Comparison of ENCODE assay signal across 8 cellular contexts in the genomic region with DNA sequence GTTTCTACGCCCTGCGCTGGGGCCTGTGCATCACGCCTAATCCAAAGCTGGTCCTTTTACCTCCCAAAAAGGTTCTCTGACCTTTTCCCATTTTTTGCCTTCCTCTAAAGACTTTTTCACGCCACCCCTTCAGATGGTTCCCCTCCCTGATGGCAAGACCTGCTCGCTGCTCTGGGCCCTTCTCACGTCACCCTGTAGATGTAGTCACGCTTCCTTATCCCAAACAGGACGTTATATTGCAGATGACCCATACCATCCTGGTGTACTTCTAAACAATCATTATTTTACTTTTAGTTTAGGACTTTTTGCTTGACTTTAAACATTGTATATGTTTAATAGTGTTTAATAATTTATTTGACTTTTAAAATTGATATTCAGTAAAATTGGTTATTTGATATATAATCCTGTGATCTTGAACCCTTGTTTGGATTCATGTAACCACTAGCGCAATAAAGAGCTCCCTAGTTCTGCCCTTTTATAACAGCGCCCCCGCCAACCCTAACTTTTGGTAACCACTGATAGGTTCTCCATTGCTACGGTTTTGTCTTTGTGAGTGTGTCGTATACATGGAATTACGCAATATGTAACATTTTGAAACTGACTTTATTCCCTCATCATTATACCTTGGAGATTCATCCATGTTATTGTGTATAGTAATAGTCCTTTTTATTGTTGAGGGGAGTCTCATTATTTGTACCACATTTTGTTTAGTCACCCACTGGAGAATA. TPM values are rescaled to one million over a fixed set of nuclear protein-coding genes. Genes with fewer than 3 reads are reported as not detected.
DNase-seq lines count a peak whose midpoint lies in the region; ATAC-seq and TF ChIP-seq lines count a peak whose summit lies in the region.

No MANE protein-coding gene starts in this region.

- peak overlapping the region; percentile 71 for H3K27ac Mint-ChIP-seq in activated naive CD4-positive, alpha-beta T cell treated with anti-CD3 and anti-CD28 coated beads, Interleukin-2, amount 10 ng/mL, durations not matched to agents 7 days and 5 days
- peak overlapping the region; percentile 86 for H3K27ac Mint-ChIP-seq in WTC11

- H3K9me3 ChIP-seq in left ventricle myocardium inferior (replicated peaks) (no peaks in the 10 kb centered on the region), skeletal muscle tissue (ENCODE audit: control insufficient read depth in 3 of 3, low read length in 3 of 3) (no peaks in the 10 kb centered on the region)

- H3K9ac ChIP-seq in skeletal muscle tissue (ENCODE audit: low read depth in 1 of 3, low read length in 3 of 3), result peak overlapping the region; percentile 70 to 84 (median 79)

- peak overlapping the region; percentile 79 for H3K4me3 Mint-ChIP-seq in activated naive CD4-positive, alpha-beta T cell treated with anti-CD3 and anti-CD28 coated beads, Interleukin-2, amount 10 ng/mL, durations not matched to agents 7 days and 5 days
- H3K4me3 Mint-ChIP-seq in WTC11, result peak overlapping the region; percentile 78

- H3K27me3 ChIP-seq in left ventricle myocardium inferior (ENCODE audit: low read depth), result no peaks in the 10 kb centered on the region
- H3K27me3 ChIP-seq in skeletal muscle tissue (ENCODE audit: control insufficient read depth in 3 of 3, insufficient read depth in 3 of 3, low read length in 3 of 3), result no peaks in the 10 kb centered on the region

- no peaks in the 10 kb centered on the region for H3K9me3 Mint-ChIP-seq in activated naive CD4-positive, alpha-beta T cell treated with anti-CD3 and anti-CD28 coated beads, Interleukin-2, amount 10 ng/mL, durations not matched to agents 7 days and 5 days
- peaks cover 9% of the 10 kb centered on the region for H3K9me3 Mint-ChIP-seq in WTC11

- H3K4me1 Mint-ChIP-seq in activated naive CD4-positive, alpha-beta T cell treated with anti-CD3 and anti-CD28 coated beads, Interleukin-2, amount 10 ng/mL, durations not matched to agents 7 days and 5 days, result peaks cover 12% of the 10 kb centered on the region
- H3K4me1 Mint-ChIP-seq in WTC11, result peaks cover 18% of the 10 kb centered on the region

- peaks cover 40% of the 10 kb centered on the region for H3K27me3 Mint-ChIP-seq in activated naive CD4-positive, alpha-beta T cell treated with anti-CD3 and anti-CD28 coated beads, Interleukin-2, amount 10 ng/mL, durations not matched to agents 7 days and 5 days
- H3K27me3 Mint-ChIP-seq in WTC11 (ENCODE audit: low read depth), result peaks cover 20% of the 10 kb centered on the region

- intact Hi-C loops in left ventricle myocardium inferior (cut with micrococcal nuclease), result no loop called here

- H3K36me3 Mint-ChIP-seq in activated naive CD4-positive, alpha-beta T cell treated with anti-CD3 and anti-CD28 coated beads, Interleukin-2, amount 10 ng/mL, durations not matched to agents 7 days and 5 days, result no peaks in the 10 kb centered on the region
- 0 out of 2 replicates have a peak, but pooled peaks cover 2% of the 10 kb centered on the region for H3K36me3 Mint-ChIP-seq in WTC11

- peak; percentile 4; the same call in 1 of the 2 replicates for ATAC-seq in WTC11
- no peak for ATAC-seq in HG02852 (IDR thresholded peaks at IDR 0.05; ENCODE audit: unreplicated experiment)

- H3K36me3 ChIP-seq in left ventricle myocardium inferior (no peaks in the 10 kb centered on the region), skeletal muscle tissue (ENCODE audit: control insufficient read depth in 3 of 3, insufficient read depth in 3 of 3, low read length in 3 of 3) (no peaks in the 10 kb centered on the region)

- H3K4me3 ChIP-seq in left ventricle myocardium inferior, result peak overlapping the region; percentile 75
- peak overlapping the region; percentile 84 to 87 (median 87) for H3K4me3 ChIP-seq in skeletal muscle tissue (ENCODE audit: low read length in 3 of 3)

- POLR2A ChIA-PET in WTC11 (lab: Charles Lee), result no interaction called here

- H3K4me1 ChIP-seq in left ventricle myocardium inferior (peaks cover 15% of the 10 kb centered on the region), skeletal muscle tissue (ENCODE audit: control insufficient read depth in 3 of 3, insufficient read depth in 3 of 3, low read length in 3 of 3) (peaks cover 4 to 9% (median 6%) of the 10 kb centered on the region in 3 donors)

- TF ChIP-seq CTCF in WTC11 (IDR thresholded peaks at IDR 0.05) (no peak), left ventricle myocardium inferior (IDR thresholded peaks at IDR 0.05; ENCODE audit: borderline replicate concordance) (no peak)

- CTCF ChIA-PET in activated naive CD4-positive, alpha-beta T cell treated with anti-CD3 and anti-CD28 coated beads, Interleukin-2, amount 10 ng/mL, durations not matched to agents 7 days and 5 days (lab: Charles Lee), result no interaction called here
- CTCF ChIA-PET in WTC11 (lab: Charles Lee), result interaction anchor here (1.0 to 1.7 kb wide), 3 partner anchors 16 to 158 kb away, joined by 3 to 7 read pairs (median 5); no protein-coding TSS in a partner anchor

- no peak for DNase-seq in activated naive CD4-positive, alpha-beta T cell treated with anti-CD3 and anti-CD28 coated beads, Interleukin-2, amount 10 ng/mL, durations not matched to agents 7 days and 5 days
- no peak for DNase-seq in activated naive CD4-positive, alpha-beta T cell (lab: John Stamatoyannopoulos, UW)
- DNase-seq in WTC11 (ENCODE audit: low spot score) (no peak), left ventricle myocardium inferior (no peak), NCI-H1930 (lab: John Stamatoyannopoulos, UW) (no peak)
- no peak for DNase-seq in activated CD4-positive, CD25-positive, alpha-beta regulatory T cell treated with anti-CD3 and anti-CD28 coated beads, Interleukin-2, amount 50 U/mL, for 72 hours

- H3K27ac ChIP-seq in left ventricle myocardium inferior (replicated peaks) (peak overlapping the region; percentile 86), skeletal muscle tissue (ENCODE audit: low read depth, low read length) (peak overlapping the region; percentile 49)

TF ChIP-seq in WTC11, 78 proteins besides CTCF, POLR2A, EP300 and RAD21:
- TF ChIP-seq, protein P1, sequence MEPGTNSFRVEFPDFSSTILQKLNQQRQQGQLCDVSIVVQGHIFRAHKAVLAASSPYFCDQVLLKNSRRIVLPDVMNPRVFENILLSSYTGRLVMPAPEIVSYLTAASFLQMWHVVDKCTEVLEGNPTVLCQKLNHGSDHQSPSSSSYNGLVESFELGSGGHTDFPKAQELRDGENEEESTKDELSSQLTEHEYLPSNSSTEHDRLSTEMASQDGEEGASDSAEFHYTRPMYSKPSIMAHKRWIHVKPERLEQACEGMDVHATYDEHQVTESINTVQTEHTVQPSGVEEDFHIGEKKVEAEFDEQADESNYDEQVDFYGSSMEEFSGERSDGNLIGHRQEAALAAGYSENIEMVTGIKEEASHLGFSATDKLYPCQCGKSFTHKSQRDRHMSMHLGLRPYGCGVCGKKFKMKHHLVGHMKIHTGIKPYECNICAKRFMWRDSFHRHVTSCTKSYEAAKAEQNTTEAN (CRISPR knock-in tag; IDR thresholded peaks at IDR 0.05), result no peak
- TF ChIP-seq ZNF423 (CRISPR knock-in tag; IDR thresholded peaks at IDR 0.05) (no peak), CREM (CRISPR knock-in tag; IDR thresholded peaks at IDR 0.05) (no peak), JUN (CRISPR knock-in tag; IDR thresholded peaks at IDR 0.05) (no peak), ZNF232 (CRISPR knock-in tag; IDR thresholded peaks at IDR 0.05) (no peak)
- TF ChIP-seq, protein P2, sequence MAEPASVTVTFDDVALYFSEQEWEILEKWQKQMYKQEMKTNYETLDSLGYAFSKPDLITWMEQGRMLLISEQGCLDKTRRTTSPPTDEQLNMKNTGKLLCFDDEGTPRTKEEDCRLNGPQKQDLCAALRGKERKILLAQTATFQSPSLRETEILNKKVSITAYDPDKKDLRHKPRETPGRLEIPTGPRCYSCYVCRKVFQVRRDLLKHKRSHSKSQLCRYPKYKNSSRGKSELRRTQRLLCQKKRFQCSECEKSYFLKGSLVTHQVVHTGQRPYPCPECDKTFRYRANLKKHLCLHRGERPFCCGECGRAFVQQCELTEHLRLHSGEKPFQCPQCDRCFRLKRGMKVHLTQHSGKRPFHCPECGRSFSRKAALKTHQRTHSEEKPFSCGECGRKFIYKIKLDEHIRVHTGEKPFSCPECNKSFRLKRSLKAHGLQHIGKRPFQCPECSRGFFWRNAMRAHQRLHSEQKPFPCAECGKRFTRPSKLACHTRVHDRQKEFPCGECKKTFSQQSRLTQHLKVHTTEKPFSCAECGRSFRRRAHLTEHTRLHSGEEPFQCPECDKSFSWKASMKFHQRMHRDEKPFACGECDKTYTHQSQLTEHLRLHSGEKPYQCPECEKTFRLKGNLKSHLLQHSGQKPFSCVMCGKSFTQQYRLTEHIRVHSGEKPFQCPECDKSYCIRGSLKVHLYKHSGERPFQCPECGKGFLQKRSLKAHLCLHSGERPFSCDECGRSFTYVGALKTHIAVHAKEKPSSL (CRISPR knock-in tag; conservative IDR thresholded peaks at IDR 0.05), result no peak

RNA-seq across cellular contexts. Expression of a gene that starts 0.8 kb away (rescaled TPM):
- total RNA-seq in WTC11 (2021) (3.4 to 5.2 TPM (median 4.5 TPM) in 3 replicates), left ventricle myocardium inferior (1.5 TPM), skeletal muscle tissue (3.1 TPM)
